ENCODE assay signal across 8 cellular contexts in genomic region chr1:26500488-26501175, GRCh38. TPM values are rescaled to one million over a fixed set of nuclear protein-coding genes. Genes with fewer than 3 reads are reported as not detected.
DNase-seq lines count a peak whose midpoint lies in the region; ATAC-seq and TF ChIP-seq lines count a peak whose summit lies in the region.

No MANE protein-coding gene starts in this region.

- no peaks in the 10 kb centered on the region for H3K36me3 Mint-ChIP-seq in endothelial cell (ENCODE audit: low read depth, unreplicated experiment)

- H3K4me3 Mint-ChIP-seq in endothelial cell (ENCODE audit: unreplicated experiment): peak overlapping the region; percentile 79

- peak; percentile 64 for TF ChIP-seq CTCF in C4-2B (conservative IDR thresholded peaks at IDR 0.05)
- peak; percentile 46 for TF ChIP-seq CTCF in endothelial cell (IDR thresholded peaks at IDR 0.05; ENCODE audit: unreplicated experiment)

- no peaks in the 10 kb centered on the region for H3K27me3 Mint-ChIP-seq in endothelial cell (ENCODE audit: unreplicated experiment)

- H3K27me3 ChIP-seq in mononuclear cell (ENCODE audit: insufficient read depth, low read length): no peaks in the 10 kb centered on the region

- H3K4me1 ChIP-seq in mononuclear cell (ENCODE audit: insufficient read depth, low read length): peaks cover 21% of the 10 kb centered on the region

- DNase-seq in NOMO-1 (lab: John Stamatoyannopoulos, UW; ENCODE audit: unreplicated experiment in 2 of 2) (peak; percentile 74 to 75), endothelial cell (ENCODE audit: low spot score) (peak; percentile 83)
- peak; percentile 99 for DNase-seq in activated CD8-positive, alpha-beta memory T cell treated with anti-CD3 and anti-CD28 coated beads, Interleukin-2, amount 50 U/mL, for 48 hours
- DNase-seq in stimulated activated CD8-positive, alpha-beta memory T cell treated with anti-CD3 and anti-CD28 coated beads, Interleukin-2, amount 100 ng/mL, for 1 hour (ENCODE audit: low read depth in 2 of 2): peak; percentile 84 to 88

- no peaks in the 10 kb centered on the region for H3K4me1 Mint-ChIP-seq in endothelial cell (ENCODE audit: unreplicated experiment)

- no peaks in the 10 kb centered on the region for H3K9me3 ChIP-seq in mononuclear cell (ENCODE audit: low read depth, low read length)

- H3K9me3 Mint-ChIP-seq in endothelial cell (ENCODE audit: unreplicated experiment): no peaks in the 10 kb centered on the region

- ATAC-seq in GM19372 (IDR thresholded peaks at IDR 0.05; ENCODE audit: low read depth, unreplicated experiment) (peak; percentile 70), HG03469 (IDR thresholded peaks at IDR 0.05; ENCODE audit: unreplicated experiment) (peak; percentile 28)

- H3K27ac Mint-ChIP-seq in endothelial cell (ENCODE audit: unreplicated experiment): no peak overlapping the region

- peak overlapping the region; percentile 90 for H3K27ac ChIP-seq in C4-2B

- H3K4me3 ChIP-seq in mononuclear cell (ENCODE audit: low read length): peak overlapping the region; percentile 88

RNA-seq across cellular contexts. Expression of gene HMGN2, which starts 28.4 kb away (rescaled TPM):
- 171 TPM for total RNA-seq in endothelial cell (ENCODE audit: unreplicated experiment)
- total RNA-seq in mononuclear cell: 249 TPM

RNA-seq across cellular contexts. Expression of gene RPS6KA1, which starts 28.9 kb away (rescaled TPM):
- 25.3 TPM for total RNA-seq in endothelial cell (ENCODE audit: unreplicated experiment)
- 49.2 TPM for total RNA-seq in mononuclear cell

Comparison
In these comparisons a context has a peak if more than half of its experiments do, and no peak if none do; other contexts are left out.
1. Peak in every context shown above with its lines: DNase-seq, ATAC-seq, H3K4me3 ChIP-seq and H3K27ac ChIP-seq.